ENCODE assay signal across 8 cellular contexts in genomic region chr13:46126552-46127171, GRCh38. TPM values are rescaled to one million over a fixed set of nuclear protein-coding genes. Genes with fewer than 3 reads are reported as not detected.
A peak's percentile ranks its signal among the peaks of the same experiment; 100 is the strongest.
DNase-seq lines count a peak whose midpoint lies in the region; ATAC-seq and TF ChIP-seq lines count a peak whose summit lies in the region.

No MANE protein-coding gene starts in this region.

- H3K4me3 ChIP-seq in lower leg skin (ENCODE audit: low read depth, poor library complexity, severe bottlenecking): no peak overlapping the region

- DNase-seq in NCI-H510A treated with DMSO at 0.1 percent for 48 hours (lab: John Stamatoyannopoulos, UW) (peak; percentile 30), NCI-H510A (lab: John Stamatoyannopoulos, UW) (no peak), NCI-H226 (peak; percentile 60), cerebellum (ENCODE audit: low spot score) (peak; percentile 33), lower leg skin (ENCODE audit: low spot score in 2 of 2) (peak; percentile 58 to 89)
- DNase-seq in activated CD4-positive, CD25-positive, alpha-beta regulatory T cell treated with anti-CD3 and anti-CD28 coated beads, Interleukin-2, amount 50 U/mL, for 72 hours: peak; percentile 53
- peak; percentile 28 for DNase-seq in stimulated activated CD8-positive, alpha-beta memory T cell treated with anti-CD3 and anti-CD28 coated beads, Interleukin-12 subunit alpha, Interleukin-12 subunit beta, amount 100 ng/mL, for 4 hours (ENCODE audit: low read depth)

- 35 to 40% methylated on average over 4 of the region's 4 CpGs for WGBS in lower leg skin, 2 donors

- no peak for TF ChIP-seq POLR2A in lower leg skin (IDR thresholded peaks at IDR 0.05)

- intact Hi-C loops in lower leg skin (cut with DNase I; ENCODE audit: low total_unique reads): no loop called here

- peak in 1 of 3 donors; percentile 24 for TF ChIP-seq CTCF in lower leg skin (IDR thresholded peaks at IDR 0.05)

- ATAC-seq in HG03039 (IDR thresholded peaks at IDR 0.05; ENCODE audit: unreplicated experiment): peak; percentile 68

RNA-seq across cellular contexts. Expression of gene CPB2, which starts 21.8 kb away (rescaled TPM):
- total RNA-seq in cerebellum (not detected), lower leg skin (under 1 TPM in 3 of 4 donors, not detected in 1; 0.25 to 0.42 (median 0.29) TPM)

RNA-seq across cellular contexts. Expression of gene LCP1, which starts 55.3 kb away (rescaled TPM):
- total RNA-seq in cerebellum (5.7 TPM), lower leg skin (10 to 100 TPM; 21.7 to 45.4 (median 39.0) TPM)
